8 cellular contexts compared by ENCODE assay signal in genomic region chr5:138213161-138214029, GRCh38. TPM values are rescaled to one million over a fixed set of nuclear protein-coding genes. Genes with fewer than 3 reads are reported as not detected.
DNase-seq lines count a peak whose midpoint lies in the region; ATAC-seq, FAIRE-seq and TF ChIP-seq lines count a peak whose summit lies in the region.

Gene CDC23 (minus strand): TSS chr5:138213323. CDS start chr5:138213312, 11 bp downstream.

- H4K20me1 ChIP-seq in Loucy (ENCODE audit: insufficient read depth, low read length, poor library complexity, severe bottlenecking): peaks cover 8% of the 10 kb centered on the region

- no peaks in the 10 kb centered on the region for H3K9me2 ChIP-seq in Loucy (replicated peaks; ENCODE audit: low read depth, low read length)

- peak within 1 kb of the TSS; percentile 96 to 99 for H3K27ac Mint-ChIP-seq in natural killer cell

- H3K27me3 ChIP-seq in Loucy (ENCODE audit: insufficient read depth, low read length, poor library complexity, severe bottlenecking): no peaks in the 10 kb centered on the region

- peak within 1 kb of the TSS; percentile 93 for H2AFZ ChIP-seq in Loucy (ENCODE audit: low read length)

- no peaks in the 10 kb centered on the region for H3F3A ChIP-seq in Loucy (ENCODE audit: low read depth)

- H3K4me3 Mint-ChIP-seq in natural killer cell: peak within 1 kb of the TSS; percentile 99

- peaks cover 12% of the 10 kb centered on the region for H3K4me1 ChIP-seq in Loucy (ENCODE audit: insufficient read depth, low read length, poor library complexity, severe bottlenecking)

- no peaks in the 10 kb centered on the region for H3K36me3 Mint-ChIP-seq in natural killer cell

- intact Hi-C loops in natural killer cell (cut with micrococcal nuclease): loop anchor here (1.0 to 2.0 kb wide), 2 partner anchors 35 to 123 kb away; partner anchors contain the start of gene BRD8

- H3K79me2 ChIP-seq in Loucy (ENCODE audit: insufficient read depth, low read length): peaks cover 45% of the 10 kb centered on the region

- ATAC-seq in natural killer cell: peak; percentile 97

- DNase-seq in EL (peak; percentile 100), H54 (ENCODE audit: insufficient read length, low spot score) (peak; percentile 86), fibroblast of peridontal ligament (ENCODE audit: extremely low read depth) (peak; percentile 98), natural killer cell (peak; percentile 82)
- DNase-seq in activated T-helper 9 cell treated with anti-CD3 and anti-CD28 coated beads, Interleukin-2, amount 50 U/mL, for 16 hours (ENCODE audit: low read depth): peak; percentile 79
- peak; percentile 88 for DNase-seq in stimulated activated naive CD4-positive, alpha-beta T cell treated with Interleukin-2 at 50 U/mL for 16 hours (lab: John Stamatoyannopoulos, UW)

- peaks cover 15 to 26% of the 10 kb centered on the region in 2 donors for H3K4me1 Mint-ChIP-seq in natural killer cell

- FAIRE-seq in H54 (lab: Jason Lieb, UNC): peak; percentile 86

- no peaks in the 10 kb centered on the region for H3K36me3 ChIP-seq in Loucy (ENCODE audit: insufficient read depth, low read length)

- H3K27me3 Mint-ChIP-seq in natural killer cell (ENCODE audit: low read depth in 2 of 2): no peaks in the 10 kb centered on the region

- H3K9me3 Mint-ChIP-seq in natural killer cell: no peaks in the 10 kb centered on the region

- peak within 1 kb of the TSS; percentile 87 for H3K9ac ChIP-seq in Loucy (ENCODE audit: low read depth, low read length, poor library complexity, severe bottlenecking)

- TF ChIP-seq CTCF in Loucy (conservative IDR thresholded peaks at IDR 0.05; ENCODE audit: low read length) (no peak), natural killer cell (IDR thresholded peaks at IDR 0.05) (no peak)

- TF ChIP-seq POLR2A in H54 (IDR thresholded peaks at IDR 0.05; ENCODE audit: low read depth, low read length) (peak; percentile 71), Raji (IDR thresholded peaks at IDR 0.05; ENCODE audit: insufficient read depth, low read depth, low read length) (peak; percentile 73)

- peak within 1 kb of the TSS; percentile 76 for H3K4me2 ChIP-seq in Loucy (ENCODE audit: low read depth, low read length, poor library complexity, severe bottlenecking)

- H3K4me3 ChIP-seq in Loucy (ENCODE audit: low read length, poor library complexity, severe bottlenecking): peak within 1 kb of the TSS; percentile 90

- H3K9me3 ChIP-seq in Loucy (ENCODE audit: insufficient read depth, low read depth, low read length): no peaks in the 10 kb centered on the region

RNA-seq across cellular contexts. Expression of gene CDC23, which starts in this region (rescaled TPM):
- 10 to 100 TPM; 16.3 to 25.2 (median 24.6) TPM for total RNA-seq in natural killer cell

Comparison
In these comparisons a context has a peak if more than half of its experiments do, and no peak if none do; other contexts are left out.
1. Peak in every context shown above with its lines: DNase-seq, ATAC-seq and H3K4me3 ChIP-seq.